ENCODE assay signal across 8 cellular contexts in genomic region chr17:76671123-76671911, GRCh38. TPM values are rescaled to one million over a fixed set of nuclear protein-coding genes. Genes with fewer than 3 reads are reported as not detected.
DNase-seq lines count a peak whose midpoint lies in the region; ATAC-seq and TF ChIP-seq lines count a peak whose summit lies in the region.

No MANE protein-coding gene starts in this region.

- H4K91ac ChIP-seq in trophoblast cell (ENCODE audit: low read depth, low read length): peak overlapping the region; percentile 65

- H2AK5ac ChIP-seq in trophoblast cell (ENCODE audit: low read length): no peak overlapping the region

- WGBS in heart left ventricle, 4 donors: 15 to 46% (median 19%) methylated on average over 12 to 32 of the region's 32 CpGs
- WGBS in trophoblast cell (ENCODE audit: extremely low coverage, insufficient coverage, insufficient read length): no CpG with 5 or more reads among the region's 32 CpGs
- 14% methylated on average over 32 of the region's 32 CpGs; no CpG with 5 or more reads in 1 of the 2 donors for WGBS in transverse colon (ENCODE audit: low coverage in 1 of 2), 2 donors

- peak overlapping the region; percentile 38 for H3K14ac ChIP-seq in trophoblast cell (ENCODE audit: low read length)

- H2BK5ac ChIP-seq in trophoblast cell (ENCODE audit: low read depth, low read length, poor library complexity): peak overlapping the region; percentile 47

- H2BK120ac ChIP-seq in trophoblast cell (ENCODE audit: insufficient read depth, low read length, poor library complexity): peak overlapping the region; percentile 50

- H3K79me1 ChIP-seq in trophoblast cell (ENCODE audit: low read length): peaks cover 10% of the 10 kb centered on the region

- H3K9ac ChIP-seq in trophoblast cell (ENCODE audit: low read length): no peak overlapping the region

- intact Hi-C loops in heart left ventricle (cut with DNase I) (loop anchor here in 5 of 10 donors (5.0 kb wide), 2 partner anchors 41 to 114 kb away; partner anchors contain the start of gene MXRA7 (in 4 of the 5)), transverse colon (cut with DNase I; ENCODE audit: low total_unique reads) (no loop called here)

- peak overlapping the region; percentile 25 for H4K12ac ChIP-seq in trophoblast cell (ENCODE audit: low read depth, low read length)

- peak overlapping the region; percentile 26 for H3K18ac ChIP-seq in trophoblast cell (ENCODE audit: low read length)

- H4K8ac ChIP-seq in trophoblast cell (ENCODE audit: low read depth, low read length): peak overlapping the region; percentile 71

- DNase-seq in GM13976 (ENCODE audit: low spot score) (peak; percentile 99), NCI-H1436 treated with DMSO at 0.1 percent for 48 hours (lab: John Stamatoyannopoulos, UW) (peak; percentile 100), T follicular helper cell (ENCODE audit: low read depth) (peak; percentile 99), amniotic epithelial cell (ENCODE audit: low read depth) (peak; percentile 100), heart left ventricle (peak; percentile 100), trophoblast cell (peak; percentile 99 to 100), transverse colon (peak; percentile 100)

- H3K23ac ChIP-seq in trophoblast cell (ENCODE audit: low read length): no peak overlapping the region

- TF ChIP-seq CTCF in GM13976 (IDR thresholded peaks at IDR 0.05; ENCODE audit: borderline replicate concordance, control extremely low read depth, extremely low read depth, insufficient read depth, missing control alignments) (no peak), heart left ventricle (IDR thresholded peaks at IDR 0.05) (no peak), transverse colon (IDR thresholded peaks at IDR 0.05) (no peak)

- H3K4me3 ChIP-seq in heart left ventricle (peak overlapping the region; percentile 46 to 79 (median 69)), trophoblast cell (ENCODE audit: low read depth, low read length) (peak overlapping the region; percentile 53), transverse colon (peak overlapping the region in 3 of 4 donors; percentile 51 to 65 (median 58))

- H3K4me1 ChIP-seq in heart left ventricle (peaks cover 0 to 26% (median 14%) of the 10 kb centered on the region in 12 donors), trophoblast cell (ENCODE audit: control insufficient read depth in 1 of 2, insufficient read depth in 2 of 2, low read length in 2 of 2) (peaks cover 13 to 15% of the 10 kb centered on the region in 2 experiments), transverse colon (peaks cover 10 to 32% (median 29%) of the 10 kb centered on the region in 4 donors)

- ATAC-seq in HG02852 (IDR thresholded peaks at IDR 0.05; ENCODE audit: unreplicated experiment) (peak; percentile 98), heart left ventricle (peak; percentile 98 to 99 (median 98))

- peaks cover 2% of the 10 kb centered on the region for H3K79me2 ChIP-seq in trophoblast cell (ENCODE audit: control insufficient read depth, insufficient read depth, low read length, poor library complexity)

- peak overlapping the region; percentile 64 for H2AFZ ChIP-seq in trophoblast cell (ENCODE audit: insufficient read depth, low read length, poor library complexity)

- no peak for TF ChIP-seq EP300 in transverse colon (IDR thresholded peaks at IDR 0.05; ENCODE audit: low read depth)

- peak overlapping the region; percentile 22 for H3K4ac ChIP-seq in trophoblast cell (ENCODE audit: low read depth, low read length)

- H3K27ac ChIP-seq in heart left ventricle (peak overlapping the region; percentile 47 to 95 (median 90)), trophoblast cell (ENCODE audit: low read depth, low read length) (peak overlapping the region; percentile 70), transverse colon (peak overlapping the region; percentile 89 to 96 (median 94))

- H3K27me3 ChIP-seq in heart left ventricle (no peaks in the 10 kb centered on the region), trophoblast cell (ENCODE audit: insufficient read depth, low read length) (no peaks in the 10 kb centered on the region), transverse colon (no peaks in the 10 kb centered on the region)

- H3K36me3 ChIP-seq in heart left ventricle (peaks cover 0 to 13% (median 8%) of the 10 kb centered on the region in 9 donors), trophoblast cell (ENCODE audit: control insufficient read depth in 1 of 2, insufficient read depth in 2 of 2, low read length in 2 of 2) (no peaks in the 10 kb centered on the region), transverse colon (no peaks in the 10 kb centered on the region)

- peak overlapping the region; percentile 68 for H3K4me2 ChIP-seq in trophoblast cell (ENCODE audit: low read length)

- no peak for TF ChIP-seq POLR2A in heart left ventricle (IDR thresholded peaks at IDR 0.05)
- peak; percentile 45 for TF ChIP-seq POLR2A in transverse colon (IDR thresholded peaks at IDR 0.05)

- in situ Hi-C loops in GM13976 (cut with MboI; ENCODE audit: low sequenced_read_pairs, unreplicated experiment): no loop called here
- in situ Hi-C loops in transverse colon (cut with MboI; ENCODE audit: low pct_ligation_motif_present in 1 of 4, low pct_unique_long_range_greater_than_20kb in 1 of 4, low sequenced_read_pairs in 3 of 4): no loop called here

- H3K9me3 ChIP-seq in heart left ventricle (no peaks in the 10 kb centered on the region), trophoblast cell (ENCODE audit: insufficient read depth, low read depth, low read length) (peaks cover 2% of the 10 kb centered on the region), transverse colon (no peaks in the 10 kb centered on the region)

- no peak overlapping the region for H2BK12ac ChIP-seq in trophoblast cell (ENCODE audit: low read length)

RNA-seq across cellular contexts. Expression of gene ST6GALNAC1, which starts 27.8 kb away (rescaled TPM):
- total RNA-seq in heart left ventricle (10 to 100 TPM in 1 of 9 donors, 1 to 10 TPM in 8; 1.7 to 10.3 (median 3.5) TPM), transverse colon (100 to 1,000 TPM; 121 to 281 (median 182) TPM)
- 1 to 10 TPM; 3.1 to 4.2 TPM for polyA plus RNA-seq in heart left ventricle
- polyA plus RNA-seq in trophoblast cell (2013): 0.53 TPM in 2 replicates

RNA-seq across cellular contexts. Expression of gene MXRA7, which starts 39.4 kb away (rescaled TPM):
- total RNA-seq in heart left ventricle: 100 to 1,000 TPM; 270 to 539 (median 466) TPM
- 100 to 1,000 TPM; 240 to 245 TPM for polyA plus RNA-seq in heart left ventricle
- 84.3 and 85.1 TPM in 2 replicates for polyA plus RNA-seq in trophoblast cell (2013)
- 100 to 1,000 TPM in 1 of 4 donors, 10 to 100 TPM in 3; 31.0 to 633 (median 52.5) TPM for total RNA-seq in transverse colon

RNA-seq across cellular contexts. Expression of gene JMJD6, which starts 55.1 kb away (rescaled TPM):
- 10 to 100 TPM; 32.4 to 67.0 (median 39.1) TPM for total RNA-seq in heart left ventricle
- polyA plus RNA-seq in heart left ventricle: 10 to 100 TPM; 30.1 to 75.6 TPM
- polyA plus RNA-seq in trophoblast cell (2013): 24.2 and 25.4 TPM in 2 replicates
- 10 to 100 TPM; 25.4 to 58.4 (median 26.9) TPM for total RNA-seq in transverse colon

RNA-seq across cellular contexts. Expression of gene METTL23, which starts 55.3 kb away (rescaled TPM):
- total RNA-seq in heart left ventricle (10 to 100 TPM; 22.1 to 33.7 (median 24.0) TPM), transverse colon (10 to 100 TPM in 3 of 4 donors, not detected in 1; 11.2 to 34.1 (median 24.7) TPM)
- polyA plus RNA-seq in heart left ventricle: 10 to 100 TPM; 23.8 to 26.4 TPM
- 18.7 and 18.8 TPM in 2 replicates for polyA plus RNA-seq in trophoblast cell (2013)

Comparison
In these comparisons a context has a peak if more than half of its experiments do, and no peak if none do; other contexts are left out.
1. Peak in every context shown above with its lines: DNase-seq, ATAC-seq, H3K4me3 ChIP-seq and H3K27ac ChIP-seq.
2. RNA of gene ST6GALNAC1, which starts 27.8 kb away (total RNA-seq): 121 to 281 TPM in transverse colon; 1.7 to 10.3 TPM in heart left ventricle; every median in the first group is over 10 times any median in the second.